In the genomic region with DNA sequence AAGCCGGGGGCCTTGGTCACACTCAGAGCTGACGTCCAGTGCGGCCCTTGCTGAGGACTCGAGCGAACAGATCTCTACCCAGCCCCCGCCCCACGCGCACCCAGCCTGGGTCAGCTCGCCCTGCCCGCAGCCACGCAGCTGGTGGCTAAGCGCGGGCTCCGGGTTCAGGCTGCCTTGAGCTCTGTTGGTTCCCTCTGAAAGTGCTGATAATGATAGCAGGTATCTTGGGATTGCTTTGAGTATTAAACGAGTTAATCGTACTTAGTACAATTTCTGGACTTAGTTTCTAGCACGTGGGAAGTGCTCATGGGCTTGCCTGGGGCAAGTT, we compare ENCODE assay signal across 8 cellular contexts.
A peak's percentile ranks its signal among the peaks of the same experiment; 100 is the strongest.
DNase-seq lines count a peak whose midpoint lies in the region; ATAC-seq and TF ChIP-seq lines count a peak whose summit lies in the region.

No MANE protein-coding gene starts in this region.

- ATAC-seq in GM18502 (IDR thresholded peaks at IDR 0.05; ENCODE audit: poor library complexity, unreplicated experiment) (peak; percentile 23), HG03439 (IDR thresholded peaks at IDR 0.05; ENCODE audit: unreplicated experiment) (no peak)

- H3K4me3 ChIP-seq in NT2/D1 (ENCODE audit: insufficient read length, low read depth), result peak overlapping the region; percentile 75
- H3K4me3 ChIP-seq in esophagus squamous epithelium, result peak overlapping the region; percentile 44 to 78 (median 62)
- H3K4me3 ChIP-seq in retinal pigment epithelial cell (ENCODE audit: low read length), result peak overlapping the region; percentile 59

- H3K27ac ChIP-seq in esophagus squamous epithelium, result peak overlapping the region in 3 of 4 donors; percentile 49 to 84 (median 71)

- H3K4me1 ChIP-seq in NT2/D1 (ENCODE audit: insufficient read depth, insufficient read length), result no peaks in the 10 kb centered on the region
- peaks cover 9 to 39% (median 10%) of the 10 kb centered on the region in 3 donors for H3K4me1 ChIP-seq in esophagus squamous epithelium

- 3% methylated on average over 3 to 7 of the region's 17 CpGs for WGBS in esophagus squamous epithelium, 2 donors

- intact Hi-C loops in esophagus squamous epithelium (cut with DNase I), result loop anchor here (5.0 to 10.0 kb wide), 2 partner anchors 140 to 247 kb away; no protein-coding TSS in a partner anchor

- no peak for TF ChIP-seq CTCF in esophagus squamous epithelium (IDR thresholded peaks at IDR 0.05)
- no peak for TF ChIP-seq CTCF in retinal pigment epithelial cell (conservative IDR thresholded peaks at IDR 0.05; ENCODE audit: low read depth, low read length)

- peak overlapping the region; percentile 81 for H3K9ac ChIP-seq in NT2/D1 (ENCODE audit: insufficient read length, low read depth)

- H3K9me3 ChIP-seq in NT2/D1 (ENCODE audit: insufficient read depth, low read length) (no peaks in the 10 kb centered on the region), esophagus squamous epithelium (no peaks in the 10 kb centered on the region)

- H3K36me3 ChIP-seq in NT2/D1 (ENCODE audit: insufficient read depth, insufficient read length, low read length), result no peaks in the 10 kb centered on the region
- no peaks in the 10 kb centered on the region for H3K36me3 ChIP-seq in esophagus squamous epithelium

- no peak for DNase-seq in NT2/D1 (ENCODE audit: low read depth, low spot score)
- DNase-seq in esophagus squamous epithelium (lab: John Stamatoyannopoulos, UW), result no peak
- peak; percentile 22 for DNase-seq in retinal pigment epithelial cell (ENCODE audit: low read depth)
- no peak for DNase-seq in A172 (ENCODE audit: low spot score)
- no peak for DNase-seq in COLO668 (lab: John Stamatoyannopoulos, UW; ENCODE audit: unreplicated experiment)
- DNase-seq in 8988T, result no peak

- no peak for TF ChIP-seq POLR2A in esophagus squamous epithelium (IDR thresholded peaks at IDR 0.05)

- H3K27me3 ChIP-seq in NT2/D1 (ENCODE audit: insufficient read depth, insufficient read length), result peaks cover 6% of the 10 kb centered on the region
- H3K27me3 ChIP-seq in esophagus squamous epithelium, result peaks cover 0 to 52% (median 0%) of the 10 kb centered on the region in 4 donors
